Comparison of ENCODE assay signal across 8 cellular contexts in genomic region chr2:186589733-186590537, GRCh38. TPM values are rescaled to one million over a fixed set of nuclear protein-coding genes. Genes with fewer than 3 reads are reported as not detected.
DNase-seq lines count a peak whose midpoint lies in the region; ATAC-seq and TF ChIP-seq lines count a peak whose summit lies in the region.

TSS of gene ITGAV (plus strand) at chr2:186590056. CDS start at chr2:186590339, 283 bp downstream.

- peak; percentile 96 for TF ChIP-seq POLR2A in IMR-90 (IDR thresholded peaks at IDR 0.05; ENCODE audit: low read depth, low read length)

- H3K36me3 Mint-ChIP-seq in activated T-helper 17 cell treated with anti-CD3 and anti-CD28 coated beads, Interleukin-2, amount 50 U/mL, for 72 hours (ENCODE audit: low read depth): no peaks in the 10 kb centered on the region
- no peaks in the 10 kb centered on the region for H3K36me3 Mint-ChIP-seq in naive thymus-derived CD8-positive, alpha-beta T cell
- no peaks in the 10 kb centered on the region for H3K36me3 Mint-ChIP-seq in stimulated activated naive B cell treated with anti-CD40 and anti-IgM and Interleukin-4, amounts not matched to agents 10 μg/mL and 1 μg/mL and 100 μg/mL, for 72 hours

- H2AK9ac ChIP-seq in IMR-90 (replicated peaks; ENCODE audit: low read depth, low read length, poor library complexity): peak within 1 kb of the TSS; percentile 95

- H2BK5ac ChIP-seq in IMR-90 (ENCODE audit: low read depth, low read length, poor library complexity, severe bottlenecking): peak within 1 kb of the TSS; percentile 83

- peak within 1 kb of the TSS; percentile 85; the same call in 2 of the 3 replicates for H2BK15ac ChIP-seq in IMR-90 (ENCODE audit: low read depth, low read length)

- dilution Hi-C loops in IMR-90 (cut with HindIII; ENCODE audit: low sequenced_read_pairs, unreplicated experiment): no loop called here

- H3K36me3 ChIP-seq in IMR-90 (ENCODE audit: control insufficient read depth, insufficient read depth, low read length): no peaks in the 10 kb centered on the region

- H3K14ac ChIP-seq in IMR-90 (replicated peaks; ENCODE audit: low read depth, low read length): peak within 1 kb of the TSS; percentile 96

- DNase-seq in DMS53 treated with DMSO at 0.1 percent for 48 hours (lab: John Stamatoyannopoulos, UW; ENCODE audit: unreplicated experiment) (peak; percentile 99), IMR-90 (peak; percentile 88), RKO (ENCODE audit: low spot score) (peak; percentile 90), fibroblast of mammary gland (ENCODE audit: low read depth) (peak; percentile 85)
- DNase-seq in naive thymus-derived CD8-positive, alpha-beta T cell: peak; percentile 57 to 89 (median 76)
- DNase-seq in stimulated activated naive B cell treated with anti-CD40 and anti-IgM and Interleukin-4, amounts not matched to agents 10 μg/mL and 1 μg/mL and 100 μg/mL, for 72 hours: peak; percentile 77

- no peaks in the 10 kb centered on the region; the same call in 1 of the 2 replicates for H4K20me1 ChIP-seq in IMR-90 (ENCODE audit: insufficient read depth, low read length)

- H4K5ac ChIP-seq in IMR-90 (ENCODE audit: low read depth, low read length): peak within 1 kb of the TSS; percentile 30

- POLR2A ChIA-PET in IMR-90 (lab: Charles Lee; ENCODE audit: unreplicated experiment): interaction anchor here (0.6 to 0.7 kb wide), 5 partner anchors 15 to 80 kb away, joined by 3 to 19 read pairs (median 3); no protein-coding TSS in a partner anchor
- POLR2A ChIA-PET in naive thymus-derived CD8-positive, alpha-beta T cell (lab: Charles Lee): interaction anchor here (0.6 to 1.9 kb wide), 6 partner anchors 11 to 108 kb away, joined by 3 to 19 read pairs (median 4); partner anchors contain the start of gene ZC3H15

- intact Hi-C loops in IMR-90 (cut with micrococcal nuclease): loop anchor here (1.0 to 2.0 kb wide), 3 partner anchors 46 to 85 kb away; no protein-coding TSS in a partner anchor

- peak within 1 kb of the TSS; percentile 29 for H2AK5ac ChIP-seq in IMR-90 (ENCODE audit: low read depth, low read length)

- H3K79me1 ChIP-seq in IMR-90 (ENCODE audit: low read depth in 1 of 2, low read length in 2 of 2): peaks cover 9 to 42% of the 10 kb centered on the region in 2 experiments; a peak in 2 of 4 replicates

- peak within 1 kb of the TSS; percentile 83 for H3K4me3 ChIP-seq in IMR-90 (ENCODE audit: insufficient read depth, low read depth, low read length)
- H3K4me3 ChIP-seq in fibroblast of mammary gland (ENCODE audit: control insufficient read depth, low read depth, low read length): peak within 1 kb of the TSS; percentile 90

- H3K18ac ChIP-seq in IMR-90 (ENCODE audit: low read depth, low read length): peak within 1 kb of the TSS; percentile 66

- peak within 1 kb of the TSS; percentile 83 for H3K27ac ChIP-seq in IMR-90 (ENCODE audit: insufficient read depth, low read length)

- 0% methylated on average over 35 of the region's 86 CpGs; no CpG with 5 or more reads in 1 of the 2 experiments for WGBS in IMR-90 (ENCODE audit: extremely low coverage in 2 of 2, insufficient read length in 1 of 2), 2 experiments

- H3K4me1 Mint-ChIP-seq in activated T-helper 17 cell treated with anti-CD3 and anti-CD28 coated beads, Interleukin-2, amount 50 U/mL, for 72 hours: peaks cover 6% of the 10 kb centered on the region
- peaks cover 10 to 43% (median 28%) of the 10 kb centered on the region in 4 donors for H3K4me1 Mint-ChIP-seq in naive thymus-derived CD8-positive, alpha-beta T cell
- peaks cover 7 to 20% of the 10 kb centered on the region in 2 donors for H3K4me1 Mint-ChIP-seq in stimulated activated naive B cell treated with anti-CD40 and anti-IgM and Interleukin-4, amounts not matched to agents 10 μg/mL and 1 μg/mL and 100 μg/mL, for 72 hours

- 0 out of 2 replicates have a peak, but pooled peaks cover 5% of the 10 kb centered on the region for H3K9me1 ChIP-seq in IMR-90 (ENCODE audit: insufficient read depth, low read length)

- peak within 1 kb of the TSS; percentile 100 for H3K4me2 ChIP-seq in IMR-90 (ENCODE audit: low read depth, low read length)

- H3K4me3 Mint-ChIP-seq in activated T-helper 17 cell treated with anti-CD3 and anti-CD28 coated beads, Interleukin-2, amount 50 U/mL, for 72 hours: peak within 1 kb of the TSS; percentile 86
- peak within 1 kb of the TSS; percentile 78 to 98 (median 94) for H3K4me3 Mint-ChIP-seq in naive thymus-derived CD8-positive, alpha-beta T cell
- peak within 1 kb of the TSS; percentile 79 to 80 for H3K4me3 Mint-ChIP-seq in stimulated activated naive B cell treated with anti-CD40 and anti-IgM and Interleukin-4, amounts not matched to agents 10 μg/mL and 1 μg/mL and 100 μg/mL, for 72 hours

- H2BK20ac ChIP-seq in IMR-90 (ENCODE audit: low read depth, low read length): peak within 1 kb of the TSS; percentile 73; the same call in 1 of the 2 replicates

- peak within 1 kb of the TSS; percentile 93 for H3K4ac ChIP-seq in IMR-90 (ENCODE audit: low read depth, low read length)

- BruUV-seq in IMR-90 (replicated peaks; lab: Mats Ljungman, UMichigan): TSS peak; percentile 74

- no peak for TF ChIP-seq RAD21 in IMR-90 (IDR thresholded peaks at IDR 0.05; ENCODE audit: low read length)

- CTCF ChIA-PET in IMR-90 (lab: Yijun Ruan, JAX): interaction anchor here (0.5 to 1.0 kb wide), 2 partner anchors 10 to 40 kb away, joined by 3 to 4 read pairs; no protein-coding TSS in a partner anchor

- H3K27me3 ChIP-seq in IMR-90 (ENCODE audit: control insufficient read depth, insufficient read depth, low read length): no peaks in the 10 kb centered on the region

- peak within 1 kb of the TSS; percentile 83 for H3K27ac Mint-ChIP-seq in activated T-helper 17 cell treated with anti-CD3 and anti-CD28 coated beads, Interleukin-2, amount 50 U/mL, for 72 hours
- H3K27ac Mint-ChIP-seq in naive thymus-derived CD8-positive, alpha-beta T cell: peak within 1 kb of the TSS; percentile 35 to 91 (median 86)
- peak within 1 kb of the TSS; percentile 92 for H3K27ac Mint-ChIP-seq in stimulated activated naive B cell treated with anti-CD40 and anti-IgM and Interleukin-4, amounts not matched to agents 10 μg/mL and 1 μg/mL and 100 μg/mL, for 72 hours

- H2AFZ ChIP-seq in IMR-90 (replicated peaks; ENCODE audit: low read length, poor library complexity): peak within 1 kb of the TSS; percentile 99

- in situ Hi-C loops in IMR-90 (cut with MboI; ENCODE audit: low sequenced_read_pairs): no loop called here

- H4K8ac ChIP-seq in IMR-90 (ENCODE audit: low read depth in 2 of 2, low read length in 2 of 2): peak within 1 kb of the TSS; percentile 88 to 97

- no peaks in the 10 kb centered on the region for H3K9me3 ChIP-seq in IMR-90 (ENCODE audit: control insufficient read depth, insufficient read depth, low read length)

- peak within 1 kb of the TSS; percentile 81 for H3K9ac ChIP-seq in IMR-90 (ENCODE audit: low read depth, low read length)

- ATAC-seq in GM21528 (IDR thresholded peaks at IDR 0.05; ENCODE audit: low FRiP score, unreplicated experiment) (peak; percentile 98), IMR-90 (ENCODE audit: low read depth) (peak; percentile 97)
- peak; percentile 97 for ATAC-seq in activated T-helper 17 cell treated with anti-CD3 and anti-CD28 coated beads, Interleukin-2, amount 50 U/mL, for 72 hours (replicated peaks)
- peak; percentile 91 to 92 for ATAC-seq in naive thymus-derived CD8-positive, alpha-beta T cell
- ATAC-seq in stimulated activated naive B cell treated with anti-CD40 and anti-IgM and Interleukin-4, amounts not matched to agents 10 μg/mL and 1 μg/mL and 100 μg/mL, for 72 hours (replicated peaks): peak; percentile 94

- H4K91ac ChIP-seq in IMR-90 (ENCODE audit: insufficient read depth, low read depth, low read length): peak within 1 kb of the TSS; percentile 84

- peaks cover 4% of the 10 kb centered on the region for H3K27me3 Mint-ChIP-seq in activated T-helper 17 cell treated with anti-CD3 and anti-CD28 coated beads, Interleukin-2, amount 50 U/mL, for 72 hours
- peaks cover under 1 to 9% (median 4%) of the 10 kb centered on the region in 5 donors for H3K27me3 Mint-ChIP-seq in naive thymus-derived CD8-positive, alpha-beta T cell
- H3K27me3 Mint-ChIP-seq in stimulated activated naive B cell treated with anti-CD40 and anti-IgM and Interleukin-4, amounts not matched to agents 10 μg/mL and 1 μg/mL and 100 μg/mL, for 72 hours: peaks cover 0 to 10% of the 10 kb centered on the region in 2 donors

- H3K4me1 ChIP-seq in IMR-90 (ENCODE audit: control insufficient read depth, insufficient read depth, low read length): peaks cover 8% of the 10 kb centered on the region

- H3K23ac ChIP-seq in IMR-90 (ENCODE audit: low read depth, low read length): peak within 1 kb of the TSS; percentile 97

- no peaks in the 10 kb centered on the region for H3K9me3 Mint-ChIP-seq in activated T-helper 17 cell treated with anti-CD3 and anti-CD28 coated beads, Interleukin-2, amount 50 U/mL, for 72 hours
- H3K9me3 Mint-ChIP-seq in naive thymus-derived CD8-positive, alpha-beta T cell: no peaks in the 10 kb centered on the region
- H3K9me3 Mint-ChIP-seq in stimulated activated naive B cell treated with anti-CD40 and anti-IgM and Interleukin-4, amounts not matched to agents 10 μg/mL and 1 μg/mL and 100 μg/mL, for 72 hours: no peaks in the 10 kb centered on the region

- peak within 1 kb of the TSS; percentile 88 for H2BK120ac ChIP-seq in IMR-90 (ENCODE audit: low read depth, low read length)

- peak within 1 kb of the TSS; percentile 85 for H3K56ac ChIP-seq in IMR-90 (ENCODE audit: extremely low read depth, insufficient read depth, low read length)

- no peak for TF ChIP-seq CTCF in IMR-90 (conservative IDR thresholded peaks at IDR 0.05; ENCODE audit: low read depth, low read length)
- TF ChIP-seq CTCF in fibroblast of mammary gland (conservative IDR thresholded peaks at IDR 0.05; ENCODE audit: control insufficient read depth, insufficient read depth, low read depth, low read length): no peak

TF ChIP-seq in IMR-90, 13 proteins besides CTCF, POLR2A, EP300 and RAD21 (continues in another document):
- no peak for TF ChIP-seq RCOR1 (IDR thresholded peaks at IDR 0.05; ENCODE audit: insufficient replicate concordance, low read length)
- no peak for TF ChIP-seq NFE2L2 (IDR thresholded peaks at IDR 0.05; ENCODE audit: low read depth, low read length)

RNA-seq across cellular contexts. Expression of gene ITGAV, which starts in this region (rescaled TPM):
- 181 and 204 TPM in 2 replicates for total RNA-seq in IMR-90 (2012; rRNA removed)
- polyA plus RNA-seq in IMR-90 (2012; rRNA removed): 45.8 and 51.4 TPM in 2 replicates
- polyA plus RNA-seq in IMR-90 (2012; cell fraction: cytosol; rRNA removed): 12.4 and 14.0 TPM in 2 replicates
- 9.3 and 71.1 TPM in 2 replicates for polyA plus RNA-seq in IMR-90 (2012; cell fraction: nucleus; rRNA removed; ENCODE audit: low replicate concordance)
- total RNA-seq in activated T-helper 17 cell treated with anti-CD3 and anti-CD28 coated beads, Interleukin-2, amount 50 U/mL, for 72 hours: 10 to 100 TPM; 10.0 to 12.1 TPM
- total RNA-seq in naive thymus-derived CD8-positive, alpha-beta T cell: 1 to 10 TPM; 5.0 to 8.1 TPM
- polyA plus RNA-seq in naive thymus-derived CD8-positive, alpha-beta T cell: under 1 TPM; 0.25 to 0.66 (median 0.35) TPM

Comparison
In these comparisons a context has a peak if more than half of its experiments do, and no peak if none do; other contexts are left out.
1. Peak in every context shown above with its lines: DNase-seq, ATAC-seq, H3K4me3 ChIP-seq and H3K27ac ChIP-seq.
2. RNA of gene ITGAV (total RNA-seq): 181 to 204 TPM in IMR-90; 10.0 to 12.1 TPM in activated T-helper 17 cell treated with anti-CD3 and anti-CD28 coated beads, Interleukin-2, amount 50 U/mL, for 72 hours and 5.0 to 8.1 TPM in naive thymus-derived CD8-positive, alpha-beta T cell; every median in the first group is over 10 times any median in the second.
3. RNA of gene ITGAV (polyA plus RNA-seq): 9.3 to 71.1 TPM in IMR-90; 0.25 to 0.66 TPM in naive thymus-derived CD8-positive, alpha-beta T cell; every median in the first group is over 4 times any median in the second.